26 cellular contexts compared by ENCODE assay signal in genomic region chr7:84982199-84982598, GRCh38.
"Had no signal": no experiment of that assay in that cellular context is flagged by ENCODE, and none has a peak within 500 bp of the region (broad histone marks: within the 10 kb centered on the region; RNA-seq: fewer than 3 reads in every experiment).

No MANE protein-coding gene starts in this region.

- H3K27me3 Mint-ChIP-seq: activated CD4-positive, alpha-beta T cell treated with anti-CD3 and anti-CD28 coated beads, Interleukin-2, amount 10 ng/mL, durations not matched to agents 24 days and 14 days; activated CD8-positive, alpha-beta T cell treated with anti-CD3 and anti-CD28 coated beads for 36 hours had no signal

- H3K36me3 Mint-ChIP-seq: activated naive CD4-positive, alpha-beta T cell treated with anti-CD3 and anti-CD28 coated beads, Interleukin-2, amount 50 U/mL, for 24 hours; activated naive CD8-positive, alpha-beta T cell treated with anti-CD3 and anti-CD28 coated beads, Interleukin-2, amount 10 ng/mL, durations not matched to agents 7 days and 5 days had no signal

- H3K27ac Mint-ChIP-seq: activated CD4-positive, alpha-beta T cell treated with anti-CD3 and anti-CD28 coated beads, Interleukin-2, amount 10 ng/mL, durations not matched to agents 24 days and 14 days; activated CD8-positive, alpha-beta T cell treated with anti-CD3 and anti-CD28 coated beads for 36 hours; activated naive CD4-positive, alpha-beta T cell treated with anti-CD3 and anti-CD28 coated beads, Interleukin-2, amount 50 U/mL, for 24 hours; activated naive CD8-positive, alpha-beta T cell treated with anti-CD3 and anti-CD28 coated beads, Interleukin-2, amount 10 ng/mL, durations not matched to agents 7 days and 5 days; activated T-helper 2 cell treated with anti-CD3 and anti-CD28 coated beads, Interferon-gamma antibody, Interleukin-2, Interleukin-4, amounts not matched to agents 10 μg/mL and 5 μg/mL and 100 μg/mL, durations not matched to agents 14 hours and 24 hours and 36 hours had no signal

- H3K27me3 ChIP-seq: adrenal gland, body of pancreas, breast epithelium, SJSA1 had no signal

- H3K27ac ChIP-seq: adrenal gland, body of pancreas, breast epithelium, KMS-11, SJSA1, WERI-Rb-1 had no signal

- H3K4me1 ChIP-seq: adrenal gland, body of pancreas, breast epithelium, SJSA1 had no signal

- H3K9me3 Mint-ChIP-seq: activated CD4-positive, alpha-beta T cell treated with anti-CD3 and anti-CD28 coated beads, Interleukin-2, amount 10 ng/mL, durations not matched to agents 24 days and 14 days; activated CD8-positive, alpha-beta T cell treated with anti-CD3 and anti-CD28 coated beads for 36 hours; activated naive CD4-positive, alpha-beta T cell treated with anti-CD3 and anti-CD28 coated beads, Interleukin-2, amount 50 U/mL, for 24 hours; activated naive CD8-positive, alpha-beta T cell treated with anti-CD3 and anti-CD28 coated beads, Interleukin-2, amount 10 ng/mL, durations not matched to agents 7 days and 5 days; activated T-helper 2 cell treated with anti-CD3 and anti-CD28 coated beads, Interferon-gamma antibody, Interleukin-2, Interleukin-4, amounts not matched to agents 10 μg/mL and 5 μg/mL and 100 μg/mL, durations not matched to agents 14 hours and 24 hours and 36 hours had no signal

- H3K9me3 ChIP-seq: adrenal gland, body of pancreas, breast epithelium, SJSA1 had no signal

- H3K36me3 ChIP-seq: adrenal gland, breast epithelium, SJSA1, WERI-Rb-1 had no signal

- H3K4me2 ChIP-seq: KMS-11 had no signal

- H3K4me3 Mint-ChIP-seq: activated CD4-positive, alpha-beta T cell treated with anti-CD3 and anti-CD28 coated beads, Interleukin-2, amount 10 ng/mL, durations not matched to agents 24 days and 14 days; activated CD8-positive, alpha-beta T cell treated with anti-CD3 and anti-CD28 coated beads for 36 hours; activated naive CD4-positive, alpha-beta T cell treated with anti-CD3 and anti-CD28 coated beads, Interleukin-2, amount 50 U/mL, for 24 hours; activated naive CD8-positive, alpha-beta T cell treated with anti-CD3 and anti-CD28 coated beads, Interleukin-2, amount 10 ng/mL, durations not matched to agents 7 days and 5 days had no signal

- DNase-seq: activated CD4-positive, alpha-beta T cell treated with anti-CD3 and anti-CD28 coated beads, Interleukin-2, amount 10 ng/mL, durations not matched to agents 24 days and 14 days; activated CD4-positive, alpha-beta T cell treated with anti-CD3 and anti-CD28 coated beads, Interleukin-2, amount 50 U/mL, for 4 hours; activated CD8-positive, alpha-beta T cell treated with anti-CD3 and anti-CD28 coated beads for 36 hours; activated gamma-delta T cell; activated naive CD4-positive, alpha-beta T cell treated with Interleukin-2 at 50 U/mL for 16 hours; activated naive CD8-positive, alpha-beta T cell treated with anti-CD3 and anti-CD28 coated beads, Interleukin-2, amount 10 ng/mL, durations not matched to agents 7 days and 5 days; activated T-cell treated with anti-CD3 and anti-CD28 coated beads, Interleukin-2, amount 50 U/mL, for 1 hour; adrenal gland; body of pancreas; NCI-H1105; NCI-H1417 treated with DMSO at 0.1 percent for 48 hours; NCI-H187 treated with DMSO at 0.1 percent for 48 hours; NCI-H2081 treated with DMSO at 0.1 percent for 48 hours; NCI-H345; NCI-H524 treated with DMSO at 0.1 percent for 48 hours; RPMI8226; SHP77 treated with DMSO at 0.1 percent for 48 hours; T1000; WERI-Rb-1 had no signal

- ATAC-seq: activated CD8-positive, alpha-beta T cell treated with anti-CD3 and anti-CD28 coated beads for 36 hours; body of pancreas; Panc1 had no signal

- H3K4me1 Mint-ChIP-seq: activated naive CD4-positive, alpha-beta T cell treated with anti-CD3 and anti-CD28 coated beads, Interleukin-2, amount 50 U/mL, for 24 hours had no signal

- H3K4me3 ChIP-seq: adrenal gland, body of pancreas, breast epithelium, SJSA1 had no signal

- FAIRE-seq: astrocyte had no signal

- H3K9ac ChIP-seq: KMS-11 had no signal
